33 cellular contexts compared by ENCODE assay signal in the genomic region with DNA sequence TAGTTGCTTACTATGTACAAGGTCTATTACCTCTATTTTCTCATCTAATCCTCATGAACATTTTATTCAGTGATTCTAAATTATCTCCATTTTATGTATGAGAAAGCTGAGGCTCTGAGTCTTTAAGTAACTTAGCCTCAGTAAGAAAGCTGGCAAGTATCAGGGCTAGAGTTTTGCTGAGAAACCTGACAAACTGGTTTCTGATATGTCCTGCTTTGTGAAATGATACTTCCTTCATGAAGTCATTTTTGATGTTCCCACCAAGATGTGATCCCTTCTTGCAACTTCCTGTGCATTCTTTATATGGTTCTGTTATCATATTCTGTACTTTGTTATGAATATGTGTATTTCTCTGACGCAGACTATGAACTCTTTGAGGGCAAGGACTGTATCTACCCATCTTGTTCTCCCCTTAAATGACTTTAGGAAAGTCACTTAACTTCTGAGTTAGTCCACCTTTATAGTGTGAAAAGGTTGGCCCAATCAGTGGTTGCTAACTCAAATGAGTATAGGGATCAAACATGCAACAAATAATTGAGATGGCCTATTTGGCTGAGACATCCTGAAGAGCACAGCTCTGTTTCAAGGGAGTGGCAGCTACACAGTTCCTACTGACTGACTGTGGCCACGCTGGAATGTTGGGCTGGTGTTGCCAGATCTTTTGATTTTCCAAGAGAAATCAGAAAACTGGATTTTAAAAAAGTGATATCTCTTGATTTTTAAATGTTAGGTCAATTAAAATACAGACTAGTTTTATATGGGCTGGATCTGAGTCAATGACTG.
DNase-seq lines count a peak whose midpoint lies in the region; ATAC-seq and TF ChIP-seq lines count a peak whose summit lies in the region.
"Had no signal": no experiment of that assay in that cellular context is flagged by ENCODE, and none has a peak within 500 bp of the region (broad histone marks: within the 10 kb centered on the region; RNA-seq: fewer than 3 reads in every experiment).

No MANE protein-coding gene starts in this region.

- DNase-seq in DMS53 (lab: John Stamatoyannopoulos, UW) (peak; percentile 53), PC-9 (peak; percentile 23 to 94), progenitor cell of endocrine pancreas (ENCODE audit: low spot score, unreplicated experiment) (no peak), ACHN (no peak), KBM-7 (no peak), NCI-H2196 treated with DMSO at 0.1 percent for 48 hours (lab: John Stamatoyannopoulos, UW; ENCODE audit: unreplicated experiment) (no peak)
- DNase-seq in activated CD8-positive, alpha-beta memory T cell treated with anti-CD3 and anti-CD28 coated beads, Interleukin-2, amount 10 ng/mL, durations not matched to agents 7 days and 5 days, result no peak
- DNase-seq: activated CD4-positive, alpha-beta T cell treated with anti-CD3 and anti-CD28 coated beads for 4 hours; activated CD8-positive, alpha-beta T cell treated with anti-CD3 and anti-CD28 coated beads, Interleukin-2, amount 10 ng/mL, durations not matched to agents 7 days and 5 days; colonic mucosa; COR-L47; DMS79 treated with DMSO at 0.1 percent for 48 hours; effector CD4-positive, alpha-beta T cell; GF-D8; left ventricle myocardium inferior; MG63; naive B cell; NCI-H1105 treated with DMSO at 0.1 percent for 48 hours; NCI-H1930; NCI-H345; NCI-H774; sigmoid colon; stimulated activated CD4-positive, alpha-beta T cell treated with anti-CD3 and anti-CD28 coated beads, Interleukin-4, amount 100 ng/mL, for 24 hours; tibial artery; WERI-Rb-1 had no signal

- peak overlapping the region; percentile 38; the same call in 1 of the 2 replicates for H3K4me3 ChIP-seq in PC-9
- H3K4me3 ChIP-seq: cardiac muscle cell, colonic mucosa, K562, left ventricle myocardium inferior, MG63, sigmoid colon, SJSA1, tibial artery had no signal

- peaks cover 4% of the 10 kb centered on the region for H3K9me3 Mint-ChIP-seq in progenitor cell of endocrine pancreas (ENCODE audit: low read depth)
- H3K9me3 Mint-ChIP-seq in activated CD8-positive, alpha-beta memory T cell treated with anti-CD3 and anti-CD28 coated beads, Interleukin-2, amount 10 ng/mL, durations not matched to agents 7 days and 5 days (ENCODE audit: low read depth), result no peaks in the 10 kb centered on the region
- H3K9me3 Mint-ChIP-seq: activated naive CD4-positive, alpha-beta T cell treated with anti-CD3 and anti-CD28 coated beads, Interleukin-2, amount 50 U/mL, for 24 hours; activated T-helper 17 cell treated with anti-CD3 and anti-CD28 coated beads, Interleukin-2, amount 50 U/mL, for 72 hours; naive B cell had no signal

- H3K27ac ChIP-seq in PC-9, result peak overlapping the region; percentile 99
- H3K27ac ChIP-seq: C4-2B, cardiac muscle cell, colonic mucosa, left ventricle myocardium inferior, neutrophil, sigmoid colon, SJSA1, tibial artery, WERI-Rb-1 had no signal

- H4K20me1 ChIP-seq in PC-9 (ENCODE audit: insufficient read depth), result no peaks in the 10 kb centered on the region

- peak overlapping the region; percentile 77 for H3K4me2 ChIP-seq in PC-9

- peaks cover 36% of the 10 kb centered on the region for H3F3A ChIP-seq in PC-9 (ENCODE audit: insufficient read depth, low read depth)

- H3K4me1 Mint-ChIP-seq in progenitor cell of endocrine pancreas (ENCODE audit: low read depth), result peaks cover 41% of the 10 kb centered on the region
- no peaks in the 10 kb centered on the region for H3K4me1 Mint-ChIP-seq in activated CD8-positive, alpha-beta memory T cell treated with anti-CD3 and anti-CD28 coated beads, Interleukin-2, amount 10 ng/mL, durations not matched to agents 7 days and 5 days
- H3K4me1 Mint-ChIP-seq: activated naive CD4-positive, alpha-beta T cell treated with anti-CD3 and anti-CD28 coated beads, Interleukin-2, amount 50 U/mL, for 24 hours; activated T-helper 17 cell treated with anti-CD3 and anti-CD28 coated beads, Interleukin-2, amount 50 U/mL, for 72 hours; naive B cell had no signal

- H3K27me3 ChIP-seq in PC-9 (ENCODE audit: insufficient read depth, low read depth), result no peaks in the 10 kb centered on the region
- H3K27me3 ChIP-seq: cardiac muscle cell, colonic mucosa, MG63, neutrophil, sigmoid colon, SJSA1, tibial artery had no signal

- no TSS peak for BruUV-seq in PC-9 (replicated peaks; lab: Mats Ljungman, UMichigan)

- peaks cover 5% of the 10 kb centered on the region for H3K36me3 Mint-ChIP-seq in progenitor cell of endocrine pancreas (ENCODE audit: insufficient read depth)
- no peaks in the 10 kb centered on the region for H3K36me3 Mint-ChIP-seq in activated CD8-positive, alpha-beta memory T cell treated with anti-CD3 and anti-CD28 coated beads, Interleukin-2, amount 10 ng/mL, durations not matched to agents 7 days and 5 days
- H3K36me3 Mint-ChIP-seq: activated naive CD4-positive, alpha-beta T cell treated with anti-CD3 and anti-CD28 coated beads, Interleukin-2, amount 50 U/mL, for 24 hours; naive B cell had no signal

- H3K9me2 ChIP-seq in PC-9 (ENCODE audit: insufficient read depth), result no peaks in the 10 kb centered on the region

- no peaks in the 10 kb centered on the region for H3K9me3 ChIP-seq in PC-9 (ENCODE audit: insufficient read depth, low read depth)
- H3K9me3 ChIP-seq: colonic mucosa, left ventricle myocardium inferior, MG63, neutrophil, sigmoid colon, SJSA1, tibial artery had no signal

- no peaks in the 10 kb centered on the region for H3K36me3 ChIP-seq in PC-9 (ENCODE audit: low read depth)
- H3K36me3 ChIP-seq: cardiac muscle cell, colonic mucosa, left ventricle myocardium inferior, MG63, neutrophil, sigmoid colon, SJSA1, tibial artery, WERI-Rb-1 had no signal

- H3K4me1 ChIP-seq in PC-9 (replicated peaks; ENCODE audit: insufficient read depth), result peaks cover 46% of the 10 kb centered on the region
- H3K4me1 ChIP-seq: colonic mucosa, left ventricle myocardium inferior, sigmoid colon, SJSA1, tibial artery had no signal

- no peak overlapping the region for H3K4me3 Mint-ChIP-seq in progenitor cell of endocrine pancreas (ENCODE audit: low read depth)
- H3K4me3 Mint-ChIP-seq in activated CD8-positive, alpha-beta memory T cell treated with anti-CD3 and anti-CD28 coated beads, Interleukin-2, amount 10 ng/mL, durations not matched to agents 7 days and 5 days, result no peak overlapping the region
- H3K4me3 Mint-ChIP-seq: activated CD8-positive, alpha-beta T cell treated with anti-CD3 and anti-CD28 coated beads, Interleukin-2, amount 10 ng/mL, durations not matched to agents 7 days and 5 days; activated naive CD4-positive, alpha-beta T cell treated with anti-CD3 and anti-CD28 coated beads, Interleukin-2, amount 50 U/mL, for 24 hours; activated T-helper 17 cell treated with anti-CD3 and anti-CD28 coated beads, Interleukin-2, amount 50 U/mL, for 72 hours; naive B cell had no signal

- intact Hi-C loops in PC-9 (cut with micrococcal nuclease; ENCODE audit: unreplicated experiment), result loop anchor here (2.0 kb wide), 1 partner anchor 34 kb away; no protein-coding TSS in a partner anchor

- POLR2A ChIA-PET in PC-9 (lab: Charles Lee; ENCODE audit: unreplicated experiment), result interaction anchor here (0.7 kb wide), 1 partner anchor 116 kb away, joined by 4 read pairs; no protein-coding TSS in a partner anchor

- CTCF ChIA-PET in PC-9 (lab: Charles Lee), result interaction anchor here (0.6 kb wide), 1 partner anchor 33 kb away, joined by 5 read pairs; no protein-coding TSS in a partner anchor
- CTCF ChIA-PET in activated CD8-positive, alpha-beta memory T cell treated with anti-CD3 and anti-CD28 coated beads, Interleukin-2, amount 10 ng/mL, durations not matched to agents 7 days and 5 days (lab: Charles Lee), result no interaction called here

- H3K27ac Mint-ChIP-seq in progenitor cell of endocrine pancreas, result peak overlapping the region; percentile 85
- H3K27ac Mint-ChIP-seq in activated CD8-positive, alpha-beta memory T cell treated with anti-CD3 and anti-CD28 coated beads, Interleukin-2, amount 10 ng/mL, durations not matched to agents 7 days and 5 days, result no peak overlapping the region
- H3K27ac Mint-ChIP-seq: activated CD8-positive, alpha-beta T cell treated with anti-CD3 and anti-CD28 coated beads, Interleukin-2, amount 10 ng/mL, durations not matched to agents 7 days and 5 days; activated naive CD4-positive, alpha-beta T cell treated with anti-CD3 and anti-CD28 coated beads, Interleukin-2, amount 50 U/mL, for 24 hours; activated T-helper 17 cell treated with anti-CD3 and anti-CD28 coated beads, Interleukin-2, amount 50 U/mL, for 72 hours; naive B cell had no signal

- no peaks in the 10 kb centered on the region for H3K79me2 ChIP-seq in PC-9 (ENCODE audit: low read depth)

- no peaks in the 10 kb centered on the region for H3K27me3 Mint-ChIP-seq in progenitor cell of endocrine pancreas
- H3K27me3 Mint-ChIP-seq in activated CD8-positive, alpha-beta memory T cell treated with anti-CD3 and anti-CD28 coated beads, Interleukin-2, amount 10 ng/mL, durations not matched to agents 7 days and 5 days, result no peaks in the 10 kb centered on the region
- H3K27me3 Mint-ChIP-seq: activated naive CD4-positive, alpha-beta T cell treated with anti-CD3 and anti-CD28 coated beads, Interleukin-2, amount 50 U/mL, for 24 hours; activated T-helper 17 cell treated with anti-CD3 and anti-CD28 coated beads, Interleukin-2, amount 50 U/mL, for 72 hours; naive B cell had no signal

- ATAC-seq in esophagus mucosa, result peak; percentile 68
- no peak for ATAC-seq in activated CD8-positive, alpha-beta memory T cell treated with anti-CD3 and anti-CD28 coated beads, Interleukin-2, amount 10 ng/mL, durations not matched to agents 7 days and 5 days
- ATAC-seq: activated CD8-positive, alpha-beta T cell treated with anti-CD3 and anti-CD28 coated beads, Interleukin-2, amount 10 ng/mL, durations not matched to agents 7 days and 5 days; activated T-helper 17 cell treated with anti-CD3 and anti-CD28 coated beads, Interleukin-2, amount 50 U/mL, for 72 hours; K562 had no signal

- no peak overlapping the region for H2AFZ ChIP-seq in PC-9

- TF ChIP-seq CTCF in PC-9 (conservative IDR thresholded peaks at IDR 0.05) (no peak), progenitor cell of endocrine pancreas (IDR thresholded peaks at IDR 0.05; ENCODE audit: unreplicated experiment) (no peak)

- in situ Hi-C loops in ACHN (cut with HindIII; ENCODE audit: low pct_ligation_motif_present, low pct_unique_long_range_greater_than_20kb, low sequenced_read_pairs) (no loop called here), KBM-7 (cut with MboI; ENCODE audit: low pct_unique_long_range_greater_than_20kb, low sequenced_read_pairs) (no loop called here)

Comparison
In these comparisons a context has a peak if more than half of its experiments do, and no peak if none do; other contexts are left out.
1. DNase-seq: peak in DMS53 (single experiment) and PC-9 (2 of 2); none in progenitor cell of endocrine pancreas (single experiment), activated CD8-positive, alpha-beta memory T cell treated with anti-CD3 and anti-CD28 coated beads, Interleukin-2, amount 10 ng/mL, durations not matched to agents 7 days and 5 days (single experiment), ACHN (single experiment), KBM-7 (single experiment) and NCI-H2196 treated with DMSO at 0.1 percent for 48 hours (single experiment).